23 cellular contexts compared by ENCODE assay signal in the genomic region with DNA sequence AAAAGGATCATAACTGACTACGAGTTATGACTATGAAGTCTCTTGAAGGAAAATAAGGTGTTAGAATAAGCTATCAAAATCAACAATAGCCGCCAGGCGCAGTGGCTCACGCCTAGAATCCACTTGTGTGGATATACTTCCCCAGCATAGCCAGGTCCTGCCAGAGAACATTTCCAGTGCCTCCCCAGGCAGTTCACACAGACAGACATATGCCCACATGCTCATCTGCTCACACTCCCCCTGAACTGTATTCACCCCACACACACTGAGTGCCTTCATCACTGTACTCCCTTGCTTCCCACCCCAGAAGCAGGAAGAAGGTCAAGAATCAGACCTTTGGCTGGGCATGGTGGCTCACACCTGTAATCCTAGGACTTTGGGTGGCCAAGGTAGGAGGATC.
"Had no signal": no experiment of that assay in that cellular context is flagged by ENCODE, and none has a peak within 500 bp of the region (broad histone marks: within the 10 kb centered on the region; RNA-seq: fewer than 3 reads in every experiment).

No MANE protein-coding gene starts in this region.

- H3K27me3 Mint-ChIP-seq: activated B cell treated with CpG ODN at 0.5 μM for 24 hours; activated CD4-positive, alpha-beta T cell treated with anti-CD3 and anti-CD28 coated beads for 36 hours; activated T-helper 17 cell treated with anti-CD3 and anti-CD28 coated beads, Interleukin-2, amount 50 U/mL, for 72 hours; stimulated activated naive CD8-positive, alpha-beta T cell treated with anti-CD3 and anti-CD28 coated beads, Interleukin-15, Interleukin-2, amounts not matched to agents 100 ng/mL and 50 ng/mL, for 24 hours had no signal

- H3K36me3 Mint-ChIP-seq: activated naive CD4-positive, alpha-beta T cell treated with anti-CD3 and anti-CD28 coated beads, Interleukin-2, amount 50 U/mL, for 72 hours; natural killer cell; stimulated activated effector memory CD8-positive, alpha-beta T cell treated with anti-CD3 and anti-CD28 coated beads, Interleukin-12 subunit alpha, Interleukin-12 subunit beta, amount 100 ng/mL, for 72 hours had no signal

- H3K36me3 ChIP-seq: gastrocnemius medialis, thoracic aorta, upper lobe of right lung had no signal

- H3K9me3 Mint-ChIP-seq: activated B cell treated with CpG ODN at 0.5 μM for 24 hours; activated naive CD4-positive, alpha-beta T cell treated with anti-CD3 and anti-CD28 coated beads, Interleukin-2, amount 50 U/mL, for 72 hours; activated T-cell treated with anti-CD3 and anti-CD28 coated beads, Interleukin-2, amount 50 U/mL, for 4 hours; activated T-helper 17 cell treated with anti-CD3 and anti-CD28 coated beads, Interleukin-2, amount 50 U/mL, for 72 hours; natural killer cell; stimulated activated effector memory CD8-positive, alpha-beta T cell treated with anti-CD3 and anti-CD28 coated beads, Interleukin-12 subunit alpha, Interleukin-12 subunit beta, amount 100 ng/mL, for 72 hours; stimulated activated naive CD8-positive, alpha-beta T cell treated with anti-CD3 and anti-CD28 coated beads, Interleukin-15, Interleukin-2, amounts not matched to agents 100 ng/mL and 50 ng/mL, for 24 hours; T-helper 2 cell treated with Interferon-gamma antibody and Interleukin-4, amounts not matched to agents 5 μg/mL and 100 μg/mL, for 36 hours had no signal

- H3K4me3 Mint-ChIP-seq: activated B cell treated with CpG ODN at 0.5 μM for 24 hours; activated CD4-positive, alpha-beta T cell treated with anti-CD3 and anti-CD28 coated beads for 36 hours; activated CD8-positive, alpha-beta T cell treated with anti-CD3 and anti-CD28 coated beads, Interleukin-2, amount 10 ng/mL, durations not matched to agents 7 days and 5 days; activated T-cell treated with anti-CD3 and anti-CD28 coated beads, Interleukin-2, amount 50 U/mL, for 4 hours; activated T-helper 17 cell treated with anti-CD3 and anti-CD28 coated beads, Interleukin-2, amount 50 U/mL, for 72 hours; natural killer cell; stimulated activated effector memory CD8-positive, alpha-beta T cell treated with anti-CD3 and anti-CD28 coated beads, Interleukin-12 subunit alpha, Interleukin-12 subunit beta, amount 100 ng/mL, for 72 hours; stimulated activated naive CD8-positive, alpha-beta T cell treated with anti-CD3 and anti-CD28 coated beads, Interleukin-15, Interleukin-2, amounts not matched to agents 100 ng/mL and 50 ng/mL, for 24 hours; T-helper 2 cell treated with Interferon-gamma antibody and Interleukin-4, amounts not matched to agents 5 μg/mL and 100 μg/mL, for 36 hours had no signal

- DNase-seq: activated B cell treated with CpG ODN at 0.5 μM for 24 hours; activated CD4-positive, alpha-beta T cell treated with anti-CD3 and anti-CD28 coated beads for 36 hours; activated CD8-positive, alpha-beta T cell treated with anti-CD3 and anti-CD28 coated beads, Interleukin-2, amount 10 ng/mL, durations not matched to agents 7 days and 5 days; activated naive CD4-positive, alpha-beta T cell; activated T-cell treated with anti-CD3 and anti-CD28 coated beads, Interleukin-2, amount 50 U/mL, for 4 hours; anterior cingulate cortex; effector CD8-positive, alpha-beta T cell; gastrocnemius medialis; left cardiac atrium; natural killer cell; right cardiac atrium; stimulated activated CD4-positive, alpha-beta T cell treated with anti-CD3 and anti-CD28 coated beads, Interleukin-4, amount 100 ng/mL, for 1 hour; T-helper 1 cell; upper lobe of right lung had no signal

- FAIRE-seq: colon, keratinocyte had no signal

- H3K27ac ChIP-seq: hepatocyte, thoracic aorta, upper lobe of right lung had no signal

- H3K4me3 ChIP-seq: gastrocnemius medialis, hepatocyte, thoracic aorta, upper lobe of right lung had no signal

- H3K9me3 ChIP-seq: gastrocnemius medialis, thoracic aorta, upper lobe of right lung had no signal

- ATAC-seq: activated CD4-positive, alpha-beta T cell treated with anti-CD3 and anti-CD28 coated beads for 36 hours; activated CD8-positive, alpha-beta T cell treated with anti-CD3 and anti-CD28 coated beads, Interleukin-2, amount 10 ng/mL, durations not matched to agents 7 days and 5 days; activated naive CD4-positive, alpha-beta T cell treated with anti-CD3 and anti-CD28 coated beads, Interleukin-2, amount 50 U/mL, for 72 hours; activated T-cell treated with anti-CD3 and anti-CD28 coated beads, Interleukin-2, amount 50 U/mL, for 4 hours; activated T-helper 17 cell treated with anti-CD3 and anti-CD28 coated beads, Interleukin-2, amount 50 U/mL, for 72 hours; gastrocnemius medialis; left cardiac atrium; stimulated activated effector memory CD8-positive, alpha-beta T cell treated with anti-CD3 and anti-CD28 coated beads, Interleukin-12 subunit alpha, Interleukin-12 subunit beta, amount 100 ng/mL, for 72 hours; upper lobe of right lung had no signal

- H3K27me3 ChIP-seq: gastrocnemius medialis, hepatocyte, upper lobe of right lung had no signal

- H3K27ac Mint-ChIP-seq: activated B cell treated with CpG ODN at 0.5 μM for 24 hours; activated CD4-positive, alpha-beta T cell treated with anti-CD3 and anti-CD28 coated beads for 36 hours; activated CD8-positive, alpha-beta T cell treated with anti-CD3 and anti-CD28 coated beads, Interleukin-2, amount 10 ng/mL, durations not matched to agents 7 days and 5 days; activated naive CD4-positive, alpha-beta T cell treated with anti-CD3 and anti-CD28 coated beads, Interleukin-2, amount 50 U/mL, for 72 hours; activated T-helper 17 cell treated with anti-CD3 and anti-CD28 coated beads, Interleukin-2, amount 50 U/mL, for 72 hours; natural killer cell; stimulated activated effector memory CD8-positive, alpha-beta T cell treated with anti-CD3 and anti-CD28 coated beads, Interleukin-12 subunit alpha, Interleukin-12 subunit beta, amount 100 ng/mL, for 72 hours; stimulated activated naive CD8-positive, alpha-beta T cell treated with anti-CD3 and anti-CD28 coated beads, Interleukin-15, Interleukin-2, amounts not matched to agents 100 ng/mL and 50 ng/mL, for 24 hours; T-helper 2 cell treated with Interferon-gamma antibody and Interleukin-4, amounts not matched to agents 5 μg/mL and 100 μg/mL, for 36 hours had no signal
